35 cellular contexts compared by ENCODE assay signal in genomic region chr4:789571-790465, GRCh38. TPM values are rescaled to one million over a fixed set of nuclear protein-coding genes. Genes with fewer than 3 reads are reported as not detected.
DNase-seq lines count a peak whose midpoint lies in the region; ATAC-seq, FAIRE-seq and TF ChIP-seq lines count a peak whose summit lies in the region.
"Had no signal": no experiment of that assay in that cellular context is flagged by ENCODE, and none has a peak within 500 bp of the region (broad histone marks: within the 10 kb centered on the region; RNA-seq: fewer than 3 reads in every experiment).

No MANE protein-coding gene starts in this region.

- H2BK12ac ChIP-seq in H1 (ENCODE audit: low read depth, low read length): no peak overlapping the region

- peaks cover 4 to 7% of the 10 kb centered on the region in 2 experiments for H4K20me1 ChIP-seq in H1 (replicated peaks in 1 of 2; ENCODE audit: control insufficient read depth in 1 of 2, insufficient read depth in 2 of 2, low read length in 2 of 2)

- H3K27ac ChIP-seq in right atrium auricular region (no peak overlapping the region), H1 (ENCODE audit: low read depth, low read length) (no peak overlapping the region), lower lobe of right lung (no peak overlapping the region), aorta (ENCODE audit: low read depth in 1 of 2, low read length in 2 of 2) (no peak overlapping the region)
- H3K27ac ChIP-seq: cardiac muscle cell, epithelial cell of prostate, left lung, psoas muscle, SJCRH30, suprapubic skin, upper lobe of right lung had no signal

- H2BK5ac ChIP-seq in H1 (ENCODE audit: low read depth, low read length): no peak overlapping the region

- H3K4me1 ChIP-seq in right atrium auricular region (peaks cover 0 to 26% of the 10 kb centered on the region in 2 donors), H1 (replicated peaks in 1 of 4; ENCODE audit: control insufficient read depth in 3 of 4, insufficient read depth in 4 of 4, low read length in 3 of 4) (peaks cover 5 to 38% (median 23%) of the 10 kb centered on the region in 4 experiments), lower lobe of right lung (peaks cover 35% of the 10 kb centered on the region), aorta (ENCODE audit: control insufficient read depth in 1 of 2, insufficient read depth in 2 of 2, low read length in 2 of 2) (no peaks in the 10 kb centered on the region)

- CTCF ChIA-PET in H1 (lab: Charles Lee; ENCODE audit: partially characterized antibody): interaction anchor here (0.6 to 1.3 kb wide), 3 partner anchors 16 to 58 kb away, joined by 3 read pairs; no protein-coding TSS in a partner anchor

- no peak for FAIRE-seq in H1 (lab: Jason Lieb, UNC)
- FAIRE-seq: A204.1, astrocyte, H54, RCC 7860 had no signal

- no peak overlapping the region for H3K9ac ChIP-seq in H1 (replicated peaks in 1 of 4; ENCODE audit: extremely low read depth in 1 of 4, low read depth in 3 of 4, low read length in 3 of 4)

- no peak for TF ChIP-seq RAD21 in H1 (IDR thresholded peaks at IDR 0.05 in 1 of 2, conservative IDR thresholded peaks at IDR 0.05 in 1 of 2; ENCODE audit: low read depth in 2 of 2, low read length in 2 of 2)

- H3K23ac ChIP-seq in H1 (ENCODE audit: insufficient read length): no peak overlapping the region

- no peak overlapping the region for H4K8ac ChIP-seq in H1 (ENCODE audit: extremely low read depth, insufficient read depth, low read length)

- no peak overlapping the region for H3K4ac ChIP-seq in H1 (replicated peaks; ENCODE audit: insufficient read length, low read depth, low read length)

- H3K9me3 ChIP-seq in right atrium auricular region: no peaks in the 10 kb centered on the region
- H3K9me3 ChIP-seq in H1 (ENCODE audit: insufficient read depth in 2 of 2, low read depth in 1 of 2, low read length in 1 of 2): no peaks in the 10 kb centered on the region
- no peaks in the 10 kb centered on the region for H3K9me3 ChIP-seq in lower lobe of right lung
- H3K9me3 ChIP-seq in aorta (ENCODE audit: control insufficient read depth, low read length): no peaks in the 10 kb centered on the region
- H3K9me3 ChIP-seq: left lung, psoas muscle, SJCRH30, suprapubic skin, upper lobe of right lung had no signal

- H4K91ac ChIP-seq in H1 (replicated peaks; ENCODE audit: insufficient read length, low read length): no peak overlapping the region

- H3K36me3 ChIP-seq in right atrium auricular region: no peaks in the 10 kb centered on the region
- no peaks in the 10 kb centered on the region for H3K36me3 ChIP-seq in H1 (ENCODE audit: control insufficient read depth in 2 of 4, insufficient read depth in 4 of 4, low read length in 3 of 4)
- no peaks in the 10 kb centered on the region for H3K36me3 ChIP-seq in lower lobe of right lung
- H3K36me3 ChIP-seq in aorta (ENCODE audit: control insufficient read depth in 1 of 2, insufficient read depth in 2 of 2, low read length in 1 of 2): no peaks in the 10 kb centered on the region
- H3K36me3 ChIP-seq: cardiac muscle cell, left lung, SJCRH30, suprapubic skin, upper lobe of right lung had no signal

- no peak for TF ChIP-seq POLR2A in H1 (IDR thresholded peaks at IDR 0.05; ENCODE audit: control extremely low read depth in 1 of 2, low read depth in 2 of 2, low read length in 2 of 2)

- no peaks in the 10 kb centered on the region for H3K79me2 ChIP-seq in H1 (ENCODE audit: control insufficient read depth in 1 of 2, insufficient read depth in 2 of 2, low read length in 2 of 2)

- peaks cover 2% of the 10 kb centered on the region; the same call in 1 of the 2 replicates for H3K23me2 ChIP-seq in H1 (ENCODE audit: low read depth, low read length)

- H3K4me3 ChIP-seq in right atrium auricular region (no peak overlapping the region), H1 (ENCODE audit: extremely low read depth in 1 of 4, insufficient read depth in 2 of 4, low read depth in 3 of 4, low read length in 4 of 4) (no peak overlapping the region), lower lobe of right lung (no peak overlapping the region), aorta (ENCODE audit: low read length in 2 of 2) (no peak overlapping the region)
- H3K4me3 ChIP-seq: cardiac muscle cell, coronary artery, left lung, psoas muscle, SJCRH30, suprapubic skin, upper lobe of right lung had no signal

- TF ChIP-seq CTCF in right atrium auricular region (IDR thresholded peaks at IDR 0.05) (no peak), H1 (IDR thresholded peaks at IDR 0.05; ENCODE audit: control extremely low read depth in 1 of 3, insufficient read depth in 1 of 3, low read depth in 1 of 3, low read length in 3 of 3) (no peak), lower lobe of right lung (IDR thresholded peaks at IDR 0.05) (no peak)

- no peak overlapping the region for H2BK20ac ChIP-seq in H1 (ENCODE audit: low read length)

- no peak overlapping the region for H3K56ac ChIP-seq in H1 (replicated peaks; ENCODE audit: insufficient read length, low read depth, low read length)

- no peak overlapping the region for H2AK5ac ChIP-seq in H1 (ENCODE audit: low read depth, low read length)

- H2BK15ac ChIP-seq in H1 (ENCODE audit: low read length): peak overlapping the region; percentile 40; the same call in 1 of the 2 replicates

- H3K18ac ChIP-seq in H1 (ENCODE audit: extremely low read depth, low read length): no peak overlapping the region

- H3K4me2 ChIP-seq in H1 (ENCODE audit: insufficient read depth in 1 of 2, low read depth in 2 of 2, low read length in 2 of 2): no peak overlapping the region

- H4K5ac ChIP-seq in H1 (ENCODE audit: insufficient read length, low read depth, low read length): no peak overlapping the region

- DNase-seq in Right ventricle myocardium inferior (ENCODE audit: missing footprints) (peak; percentile 56), right atrium auricular region (ENCODE audit: low spot score) (no peak), H1 (ENCODE audit: low read depth in 1 of 2, low spot score in 2 of 2) (no peak), lower lobe of right lung (peak; percentile 42), aorta (peak; percentile 42 to 60), mucosa of gallbladder (ENCODE audit: low spot score) (no peak)
- DNase-seq: activated B cell treated with CpG ODN at 0.5 μM for 24 hours; activated CD4-positive, alpha-beta T cell treated with anti-CD3 and anti-CD28 coated beads, Interleukin-2, amount 10 ng/mL, durations not matched to agents 7 days and 5 days; activated naive CD8-positive, alpha-beta T cell treated with anti-CD3 and anti-CD28 coated beads for 36 hours; activated T-cell treated with anti-CD3 and anti-CD28 coated beads, Interleukin-2, amount 50 U/mL, for 24 hours; CD4-positive, alpha-beta T cell; effector CD8-positive, alpha-beta T cell; hippocampal formation; Karpas-422; midbrain; naive thymus-derived CD8-positive, alpha-beta T cell; NCI-H1436; NCI-H2081 treated with DMSO at 0.1 percent for 48 hours; NCI-H82; nucleus accumbens; psoas muscle; stimulated activated naive B cell treated with anti-CD40 and anti-IgM and Interleukin-4, amounts not matched to agents 10 μg/mL and 1 μg/mL and 100 μg/mL, for 72 hours; upper lobe of right lung had no signal

- WGBS in H1 (ENCODE audit: extremely low coverage in 1 of 2, insufficient coverage in 1 of 2, insufficient read length in 1 of 2, insufficient replicate concordance in 2 of 2, low coverage in 1 of 2, low lambda C conversion rate in 2 of 2, missing lambda C conversion rate in 1 of 2), 2 experiments: 95% methylated on average over 13 of the region's 27 CpGs; no CpG with 5 or more reads in 1 of the 2 experiments
- WGBS in aorta, 2 donors: 79 to 91% methylated on average over 20 to 27 of the region's 27 CpGs

- no peak overlapping the region for H3K14ac ChIP-seq in H1 (ENCODE audit: insufficient read length)

- no peak overlapping the region for H2BK120ac ChIP-seq in H1 (replicated peaks; ENCODE audit: low read depth, low read length)

- H3K27me3 ChIP-seq in right atrium auricular region: peaks cover 16 to 43% of the 10 kb centered on the region in 2 donors
- peaks cover 30 to 78% (median 61%) of the 10 kb centered on the region in 4 experiments for H3K27me3 ChIP-seq in H1 (replicated peaks in 1 of 4; ENCODE audit: control insufficient read depth in 3 of 4, extremely low read depth in 1 of 4, insufficient read depth in 3 of 4, low read length in 3 of 4)
- H3K27me3 ChIP-seq in lower lobe of right lung (ENCODE audit: low read depth): peaks cover 81% of the 10 kb centered on the region
- H3K27me3 ChIP-seq in aorta (ENCODE audit: control insufficient read depth in 1 of 2, insufficient read depth in 2 of 2, low read length in 1 of 2): no peaks in the 10 kb centered on the region
- H3K27me3 ChIP-seq: SJCRH30 had no signal

- no peak overlapping the region for H2AFZ ChIP-seq in H1 (ENCODE audit: low read length)

- no peak for TF ChIP-seq EP300 in H1 (IDR thresholded peaks at IDR 0.05; ENCODE audit: borderline replicate concordance in 1 of 2, low read depth in 2 of 2, low read length in 2 of 2)

- intact Hi-C loops in Right ventricle myocardium inferior (cut with DNase I) (no loop called here), lower lobe of right lung (cut with DNase I) (no loop called here), aorta (cut with DNase I) (loop anchor here (10.0 kb wide), 3 partner anchors 85 to 315 kb away; partner anchors contain the start of genes ATP5ME (in 1 of the 2), MYL5 (in 1 of the 2) and PCGF3 (in 1 of the 2))

- no peaks in the 10 kb centered on the region for H3K79me1 ChIP-seq in H1 (ENCODE audit: low read depth, low read length)

- ATAC-seq in Right ventricle myocardium inferior (no peak), lower lobe of right lung (no peak), aorta (ENCODE audit: low FRiP score) (no peak), HG02759 (IDR thresholded peaks at IDR 0.05; ENCODE audit: unreplicated experiment) (no peak), GM19455 (IDR thresholded peaks at IDR 0.05; ENCODE audit: unreplicated experiment) (no peak)
- ATAC-seq: left lung; naive thymus-derived CD8-positive, alpha-beta T cell; stimulated activated naive B cell treated with anti-CD40 and anti-IgM and Interleukin-4, amounts not matched to agents 10 μg/mL and 1 μg/mL and 100 μg/mL, for 72 hours; upper lobe of right lung had no signal

- POLR2A ChIA-PET in H1 (lab: Charles Lee; ENCODE audit: partially characterized antibody): interaction anchor here (0.6 to 1.6 kb wide), 3 partner anchors 10 to 68 kb away, joined by 3 to 5 read pairs (median 3); no protein-coding TSS in a partner anchor

RNA-seq across cellular contexts. Expression of gene CPLX1, which starts 36.1 kb away (rescaled TPM):
- total RNA-seq in Right ventricle myocardium inferior (3.1 TPM), right atrium auricular region (1 to 10 TPM in 1 of 2 donors, under 1 TPM in 1; 0.98 to 2.3 TPM), lower lobe of right lung (3.9 TPM), aorta (10 to 100 TPM in 1 of 2 donors, 1 to 10 TPM in 1; 5.2 to 13.7 TPM), mucosa of gallbladder (3.3 TPM)
- total RNA-seq in H1 (2021; fragmentation: NEBNext Ultra II Directional; extraction: Animal tissue kit (Norgen Biotek cat#: 25700)): 0.56 and 0.67 TPM in 2 replicates
- polyA plus RNA-seq in H1 (2011; rRNA removed) (0.32 and 1.3 TPM in 2 replicates), aorta (under 1 TPM; 0.13 to 0.50 TPM)
- polyA plus RNA-seq in H1 (2011; cell fraction: cytosol; rRNA removed): 0.35 TPM
- 3.7 TPM for polyA plus RNA-seq in H1 (2011; cell fraction: nucleus; rRNA removed)
- 0.76 to 1.5 TPM (median 1.1 TPM) in 4 replicates for polyA plus RNA-seq in H1 (2012, experiment 1 of 2)
- polyA plus RNA-seq in H1 (2012, experiment 2 of 2): 0.46 TPM
- polyA plus RNA-seq in H1 (2013, experiment 1 of 2): 0.63 TPM
- polyA plus RNA-seq in H1 (2013, experiment 2 of 2): 0.74 TPM
- polyA minus RNA-seq in H1 (2011; rRNA and poly(A)+ RNA removed): 0.07 TPM in 1 of 2 replicates, not detected in the other
- not detected for polyA minus RNA-seq in H1 (2011; cell fraction: cytosol; rRNA and poly(A)+ RNA removed)
- not detected for polyA minus RNA-seq in H1 (2011; cell fraction: nucleus; rRNA and poly(A)+ RNA removed)
- total RNA-seq: activated B cell treated with CpG ODN at 0.5 μM for 24 hours had no signal
- polyA plus RNA-seq: naive thymus-derived CD8-positive, alpha-beta T cell had no signal

Comparison
In these comparisons a context has a peak if more than half of its experiments do, and no peak if none do; other contexts are left out.
1. DNase-seq: peak in Right ventricle myocardium inferior (single experiment), lower lobe of right lung (single experiment) and aorta (2 of 2); none in right atrium auricular region (single experiment), H1 (0 of 2) and mucosa of gallbladder (single experiment).
2. intact Hi-C loops: an anchor here in aorta (10.0 kb wide); none called in Right ventricle myocardium inferior and lower lobe of right lung.